In genomic region chr12:75852143-75852542, GRCh38 we compare ENCODE assay signal across 14 cellular contexts.
A peak's percentile ranks its signal among the peaks of the same experiment; 100 is the strongest.
DNase-seq lines count a peak whose midpoint lies in the region; ATAC-seq and TF ChIP-seq lines count a peak whose summit lies in the region.
"Had no signal": no experiment of that assay in that cellular context is flagged by ENCODE, and none has a peak within 500 bp of the region (broad histone marks: within the 10 kb centered on the region; RNA-seq: fewer than 3 reads in every experiment).

No MANE protein-coding gene starts in this region.

- H3K9ac ChIP-seq in SK-N-SH: no peak overlapping the region

- no peaks in the 10 kb centered on the region for H3K36me3 ChIP-seq in MG63
- H3K36me3 ChIP-seq in SK-N-SH (replicated peaks in 1 of 2; ENCODE audit: control insufficient read depth in 1 of 2, insufficient read depth in 2 of 2, low read length in 1 of 2): no peaks in the 10 kb centered on the region
- H3K36me3 ChIP-seq in kidney epithelial cell (ENCODE audit: control insufficient read depth, insufficient read depth, low read length): no peaks in the 10 kb centered on the region
- H3K36me3 ChIP-seq in gastroesophageal sphincter: no peaks in the 10 kb centered on the region
- H3K36me3 ChIP-seq: thoracic aorta had no signal

- CTCF ChIA-PET in SK-N-SH (lab: Yijun Ruan, JAX): interaction anchor here (0.8 kb wide), 1 partner anchor 326 kb away, joined by 3 read pairs; no protein-coding TSS in a partner anchor

- H3K4me3 ChIP-seq in MG63: no peak overlapping the region
- no peak overlapping the region for H3K4me3 ChIP-seq in SK-N-SH (ENCODE audit: low read depth in 2 of 2, low read length in 1 of 2)
- no peak overlapping the region for H3K4me3 ChIP-seq in kidney epithelial cell (ENCODE audit: low read depth, low read length)
- no peak overlapping the region for H3K4me3 ChIP-seq in gastroesophageal sphincter
- H3K4me3 ChIP-seq: thoracic aorta had no signal

- H2AFZ ChIP-seq in SK-N-SH (ENCODE audit: low read depth): no peak overlapping the region

- WGBS in SK-N-SH (ENCODE audit: low lambda C conversion rate): 73% methylated on average over 3 of the region's 3 CpGs
- WGBS in gastroesophageal sphincter (ENCODE audit: low coverage in 1 of 2), 2 donors: 78 to 83% methylated on average over 3 of the region's 3 CpGs

- no peak for TF ChIP-seq CTCF in SK-N-SH (IDR thresholded peaks at IDR 0.05)
- TF ChIP-seq CTCF in kidney epithelial cell (IDR thresholded peaks at IDR 0.05; ENCODE audit: insufficient read depth, low read length, poor library complexity, severe bottlenecking): no peak
- TF ChIP-seq CTCF in gastroesophageal sphincter (IDR thresholded peaks at IDR 0.05): no peak

- peak; percentile 73 for DNase-seq in ELR (ENCODE audit: low read depth)
- DNase-seq in MG63: peak; percentile 69
- no peak for DNase-seq in SK-N-SH
- DNase-seq in kidney epithelial cell (ENCODE audit: low read depth): peak; percentile 56
- DNase-seq in NCI-H2107 (lab: John Stamatoyannopoulos, UW): no peak
- DNase-seq: activated CD8-positive, alpha-beta memory T cell treated with anti-CD3 and anti-CD28 coated beads, Interleukin-2, amount 10 ng/mL, durations not matched to agents 7 days and 5 days; activated naive CD4-positive, alpha-beta T cell treated with anti-CD3 and anti-CD28 coated beads, Interleukin-2, amount 50 U/mL, for 16 hours; Calu3; cerebellar nuclear complex; NCI-H774; occipital lobe had no signal

- H3K9me2 ChIP-seq in SK-N-SH: no peaks in the 10 kb centered on the region

- H3K27ac ChIP-seq in SK-N-SH (ENCODE audit: low read depth in 2 of 2, low read length in 1 of 2): no peak overlapping the region
- H3K27ac ChIP-seq in gastroesophageal sphincter: no peak overlapping the region
- H3K27ac ChIP-seq: thoracic aorta had no signal

- TF ChIP-seq RAD21 in SK-N-SH (IDR thresholded peaks at IDR 0.05; ENCODE audit: low read length): no peak

- no peak overlapping the region for H3K4me2 ChIP-seq in SK-N-SH

- no peak for TF ChIP-seq POLR2A in gastroesophageal sphincter (IDR thresholded peaks at IDR 0.05)

- H3K27me3 ChIP-seq in MG63: no peaks in the 10 kb centered on the region
- no peaks in the 10 kb centered on the region for H3K27me3 ChIP-seq in SK-N-SH (ENCODE audit: insufficient read depth)
- H3K27me3 ChIP-seq in kidney epithelial cell (ENCODE audit: control insufficient read depth, insufficient read depth, low read length): no peaks in the 10 kb centered on the region
- no peaks in the 10 kb centered on the region for H3K27me3 ChIP-seq in gastroesophageal sphincter

- H3F3A ChIP-seq in SK-N-SH (replicated peaks; ENCODE audit: insufficient read depth): peaks cover 9% of the 10 kb centered on the region

- TF ChIP-seq EP300 in SK-N-SH (IDR thresholded peaks at IDR 0.05; ENCODE audit: borderline replicate concordance in 1 of 2, low read depth in 1 of 2, low read length in 1 of 2): no peak
- TF ChIP-seq EP300 in gastroesophageal sphincter (IDR thresholded peaks at IDR 0.05): no peak

- ATAC-seq in HG03108 (IDR thresholded peaks at IDR 0.05; ENCODE audit: unreplicated experiment) (no peak), gastroesophageal sphincter (no peak)
- ATAC-seq: activated CD8-positive, alpha-beta memory T cell treated with anti-CD3 and anti-CD28 coated beads, Interleukin-2, amount 10 ng/mL, durations not matched to agents 7 days and 5 days had no signal

- H4K20me1 ChIP-seq in SK-N-SH (ENCODE audit: insufficient read depth): no peaks in the 10 kb centered on the region

- H3K79me2 ChIP-seq in SK-N-SH (ENCODE audit: insufficient read depth): no peaks in the 10 kb centered on the region

- H3K4me1 ChIP-seq in SK-N-SH (ENCODE audit: control insufficient read depth in 1 of 2, insufficient read depth in 2 of 2, low read depth in 1 of 2, low read length in 1 of 2) (peaks cover 7 to 12% of the 10 kb centered on the region in 2 experiments), gastroesophageal sphincter (peaks cover 0 to 14% (median 3%) of the 10 kb centered on the region in 3 donors)

- H3K9me3 ChIP-seq in MG63: no peaks in the 10 kb centered on the region
- H3K9me3 ChIP-seq in SK-N-SH: no peaks in the 10 kb centered on the region
- H3K9me3 ChIP-seq in gastroesophageal sphincter: no peaks in the 10 kb centered on the region
- H3K9me3 ChIP-seq: thoracic aorta had no signal

- POLR2A ChIA-PET in SK-N-SH (lab: Yijun Ruan, JAX): no interaction called here

TF ChIP-seq in SK-N-SH, 30 proteins besides CTCF, POLR2A, EP300 and RAD21:
- TF ChIP-seq JUND (IDR thresholded peaks at IDR 0.05) (no peak), PBX3 (IDR thresholded peaks at IDR 0.05) (0 out of 2 replicates have a peak, but pooled peaks have one; percentile 22), USF1 (IDR thresholded peaks at IDR 0.05; ENCODE audit: borderline replicate concordance, low read depth) (no peak)

Comparison
In these comparisons a context has a peak if more than half of its experiments do, and no peak if none do; other contexts are left out.
1. DNase-seq: peak in ELR (single experiment), MG63 (single experiment) and kidney epithelial cell (single experiment); none in SK-N-SH (single experiment) and NCI-H2107 (single experiment).